ENCODE assay signal across 13 cellular contexts in the genomic region with DNA sequence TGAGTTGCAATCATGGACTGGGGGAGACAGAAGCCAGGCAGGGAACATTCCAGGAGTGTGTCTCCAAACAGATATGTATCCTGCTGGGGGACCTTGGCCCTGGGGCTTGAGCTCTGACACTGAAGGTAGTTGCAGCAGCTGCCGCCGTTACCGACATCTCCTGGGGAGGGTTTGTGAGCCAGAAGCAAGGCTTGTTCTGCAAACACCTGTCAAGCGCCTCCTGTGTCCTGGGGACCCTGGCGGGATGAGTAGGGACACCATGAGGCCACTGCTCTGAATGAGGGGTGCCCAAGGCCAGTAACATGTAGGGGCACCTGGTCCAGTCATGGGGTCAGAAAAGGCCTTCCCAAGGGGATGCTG. TPM values are rescaled to one million over a fixed set of nuclear protein-coding genes. Genes with fewer than 3 reads are reported as not detected.
DNase-seq lines count a peak whose midpoint lies in the region; ATAC-seq and TF ChIP-seq lines count a peak whose summit lies in the region.
"Had no signal": no experiment of that assay in that cellular context is flagged by ENCODE, and none has a peak within 500 bp of the region (broad histone marks: within the 10 kb centered on the region; RNA-seq: fewer than 3 reads in every experiment).

No MANE protein-coding gene starts in this region.

- CTCF ChIA-PET in activated CD8-positive, alpha-beta T cell treated with anti-CD3 and anti-CD28 coated beads, Interleukin-2, amount 10 ng/mL, durations not matched to agents 7 days and 5 days (lab: Charles Lee), result interaction anchor here (1.2 kb wide), 1 partner anchor 164 kb away, joined by 3 read pairs; no protein-coding TSS in a partner anchor
- CTCF ChIA-PET in activated CD8-positive, alpha-beta T cell treated with anti-CD3 and anti-CD28 coated beads for 36 hours (lab: Charles Lee), result no interaction called here

- H4K20me1 ChIP-seq in BLaER1, result no peaks in the 10 kb centered on the region

- no peak for DNase-seq in activated CD8-positive, alpha-beta T cell treated with anti-CD3 and anti-CD28 coated beads, Interleukin-2, amount 10 ng/mL, durations not matched to agents 7 days and 5 days
- DNase-seq in activated CD8-positive, alpha-beta T cell treated with anti-CD3 and anti-CD28 coated beads for 36 hours, result no peak
- DNase-seq in lower lobe of right lung, result peak; percentile 40
- DNase-seq in posterior vena cava (ENCODE audit: low spot score), result peak; percentile 32
- no peak for DNase-seq in DMS153 treated with DMSO at 0.1 percent for 48 hours (lab: John Stamatoyannopoulos, UW; ENCODE audit: unreplicated experiment)
- no peak for DNase-seq in activated T-cell treated with anti-CD3 and anti-CD28 coated beads, Interleukin-2, amount 50 U/mL, for 48 hours
- DNase-seq: CD4-positive, CD25-positive, alpha-beta regulatory T cell; GM23248 had no signal

- no peaks in the 10 kb centered on the region for H3K9me3 Mint-ChIP-seq in activated CD8-positive, alpha-beta T cell treated with anti-CD3 and anti-CD28 coated beads, Interleukin-2, amount 10 ng/mL, durations not matched to agents 7 days and 5 days (ENCODE audit: insufficient read depth)
- peaks cover 4% of the 10 kb centered on the region for H3K9me3 Mint-ChIP-seq in activated CD8-positive, alpha-beta T cell treated with anti-CD3 and anti-CD28 coated beads for 36 hours

- H3K4me3 ChIP-seq in BLaER1, result no peak overlapping the region
- no peak overlapping the region for H3K4me3 ChIP-seq in lower lobe of right lung
- H3K4me3 ChIP-seq: GM23248 had no signal

- no peak for ATAC-seq in activated CD8-positive, alpha-beta T cell treated with anti-CD3 and anti-CD28 coated beads, Interleukin-2, amount 10 ng/mL, durations not matched to agents 7 days and 5 days
- ATAC-seq in activated CD8-positive, alpha-beta T cell treated with anti-CD3 and anti-CD28 coated beads for 36 hours, result no peak
- ATAC-seq in lower lobe of right lung (no peak), HG03095 (IDR thresholded peaks at IDR 0.05; ENCODE audit: unreplicated experiment) (no peak)
- ATAC-seq: HCT116 had no signal

- H3K4me1 Mint-ChIP-seq in activated CD8-positive, alpha-beta T cell treated with anti-CD3 and anti-CD28 coated beads, Interleukin-2, amount 10 ng/mL, durations not matched to agents 7 days and 5 days (ENCODE audit: low read depth), result no peaks in the 10 kb centered on the region
- no peaks in the 10 kb centered on the region for H3K4me1 Mint-ChIP-seq in activated CD8-positive, alpha-beta T cell treated with anti-CD3 and anti-CD28 coated beads for 36 hours (ENCODE audit: low read depth)
- H3K4me1 Mint-ChIP-seq: CD4-positive, CD25-positive, alpha-beta regulatory T cell had no signal

- H3K27ac ChIP-seq in BLaER1, result no peak overlapping the region
- no peak overlapping the region for H3K27ac ChIP-seq in lower lobe of right lung
- H3K27ac ChIP-seq: 22Rv1, GM23248, HL-60 had no signal

- H3K27me3 ChIP-seq in BLaER1 (no peaks in the 10 kb centered on the region), lower lobe of right lung (ENCODE audit: low read depth) (peaks cover 28% of the 10 kb centered on the region)

- H3K9me3 ChIP-seq in BLaER1 (peaks cover 17% of the 10 kb centered on the region), lower lobe of right lung (no peaks in the 10 kb centered on the region)

- H3K4me2 ChIP-seq in BLaER1, result peak overlapping the region; percentile 79; the same call in 1 of the 2 replicates

- H3K36me3 ChIP-seq in BLaER1 (no peaks in the 10 kb centered on the region), lower lobe of right lung (no peaks in the 10 kb centered on the region)

- H3K9ac ChIP-seq in BLaER1, result no peak overlapping the region
- H3K9ac ChIP-seq: GM23248 had no signal

- H3K4me1 ChIP-seq in BLaER1, result peaks cover 45% of the 10 kb centered on the region
- H3K4me1 ChIP-seq in lower lobe of right lung, result no peaks in the 10 kb centered on the region

- TF ChIP-seq CTCF in activated CD8-positive, alpha-beta T cell treated with anti-CD3 and anti-CD28 coated beads for 36 hours (IDR thresholded peaks at IDR 0.05), result no peak
- no peak for TF ChIP-seq CTCF in lower lobe of right lung (IDR thresholded peaks at IDR 0.05)

- H3K27me3 Mint-ChIP-seq in activated CD8-positive, alpha-beta T cell treated with anti-CD3 and anti-CD28 coated beads, Interleukin-2, amount 10 ng/mL, durations not matched to agents 7 days and 5 days (ENCODE audit: low read depth), result no peaks in the 10 kb centered on the region
- peaks cover 11% of the 10 kb centered on the region for H3K27me3 Mint-ChIP-seq in activated CD8-positive, alpha-beta T cell treated with anti-CD3 and anti-CD28 coated beads for 36 hours
- H3K27me3 Mint-ChIP-seq: CD4-positive, CD25-positive, alpha-beta regulatory T cell had no signal

- H3K4me3 Mint-ChIP-seq in activated CD8-positive, alpha-beta T cell treated with anti-CD3 and anti-CD28 coated beads, Interleukin-2, amount 10 ng/mL, durations not matched to agents 7 days and 5 days, result no peak overlapping the region
- H3K4me3 Mint-ChIP-seq in activated CD8-positive, alpha-beta T cell treated with anti-CD3 and anti-CD28 coated beads for 36 hours, result no peak overlapping the region
- H3K4me3 Mint-ChIP-seq: CD4-positive, CD25-positive, alpha-beta regulatory T cell had no signal

- POLR2A ChIA-PET in activated CD8-positive, alpha-beta T cell treated with anti-CD3 and anti-CD28 coated beads, Interleukin-2, amount 10 ng/mL, durations not matched to agents 7 days and 5 days (lab: Charles Lee), result no interaction called here
- POLR2A ChIA-PET in activated CD8-positive, alpha-beta T cell treated with anti-CD3 and anti-CD28 coated beads for 36 hours (lab: Charles Lee), result no interaction called here

- no peaks in the 10 kb centered on the region for H3K36me3 Mint-ChIP-seq in activated CD8-positive, alpha-beta T cell treated with anti-CD3 and anti-CD28 coated beads, Interleukin-2, amount 10 ng/mL, durations not matched to agents 7 days and 5 days (ENCODE audit: low read depth)
- no peaks in the 10 kb centered on the region for H3K36me3 Mint-ChIP-seq in activated CD8-positive, alpha-beta T cell treated with anti-CD3 and anti-CD28 coated beads for 36 hours (ENCODE audit: low read depth)
- H3K36me3 Mint-ChIP-seq: CD4-positive, CD25-positive, alpha-beta regulatory T cell had no signal

- intact Hi-C loops in activated CD8-positive, alpha-beta T cell treated with anti-CD3 and anti-CD28 coated beads for 36 hours (cut with micrococcal nuclease), result no loop called here
- intact Hi-C loops in lower lobe of right lung (cut with DNase I) (no loop called here), posterior vena cava (cut with DNase I) (no loop called here)

- H3K27ac Mint-ChIP-seq in activated CD8-positive, alpha-beta T cell treated with anti-CD3 and anti-CD28 coated beads, Interleukin-2, amount 10 ng/mL, durations not matched to agents 7 days and 5 days, result peak overlapping the region; percentile 43
- H3K27ac Mint-ChIP-seq in activated CD8-positive, alpha-beta T cell treated with anti-CD3 and anti-CD28 coated beads for 36 hours, result no peak overlapping the region
- H3K27ac Mint-ChIP-seq: CD4-positive, CD25-positive, alpha-beta regulatory T cell had no signal

RNA-seq across cellular contexts. Expression of gene ADRA2C, which starts 49.3 kb away (rescaled TPM):
- total RNA-seq in activated CD8-positive, alpha-beta T cell treated with anti-CD3 and anti-CD28 coated beads, Interleukin-2, amount 10 ng/mL, durations not matched to agents 7 days and 5 days, result not detected
- under 1 TPM in 1 of 2 experiments, not detected in 1; 0.27 TPM for total RNA-seq in activated CD8-positive, alpha-beta T cell treated with anti-CD3 and anti-CD28 coated beads for 36 hours
- total RNA-seq in lower lobe of right lung, result 2.5 TPM
- 10 to 100 TPM; 56.4 to 61.5 TPM for total RNA-seq in posterior vena cava
- total RNA-seq: CD4-positive, CD25-positive, alpha-beta regulatory T cell had no signal

Comparison
In these comparisons a context has a peak if more than half of its experiments do, and no peak if none do; other contexts are left out.
1. DNase-seq: peak in lower lobe of right lung (single experiment) and posterior vena cava (single experiment); none in activated CD8-positive, alpha-beta T cell treated with anti-CD3 and anti-CD28 coated beads, Interleukin-2, amount 10 ng/mL, durations not matched to agents 7 days and 5 days (single experiment), activated CD8-positive, alpha-beta T cell treated with anti-CD3 and anti-CD28 coated beads for 36 hours (single experiment), DMS153 treated with DMSO at 0.1 percent for 48 hours (single experiment) and activated T-cell treated with anti-CD3 and anti-CD28 coated beads, Interleukin-2, amount 50 U/mL, for 48 hours (0 of 2).
2. RNA of gene ADRA2C, which starts 49.3 kb away (total RNA-seq): 56.4 to 61.5 TPM in posterior vena cava; 2.5 TPM in lower lobe of right lung (single experiment), 0.27 TPM in activated CD8-positive, alpha-beta T cell treated with anti-CD3 and anti-CD28 coated beads for 36 hours and not detected in activated CD8-positive, alpha-beta T cell treated with anti-CD3 and anti-CD28 coated beads, Interleukin-2, amount 10 ng/mL, durations not matched to agents 7 days and 5 days; every median in the first group is over 10 times any median in the second.